Comparison of ENCODE assay signal across 13 cellular contexts in the genomic region with DNA sequence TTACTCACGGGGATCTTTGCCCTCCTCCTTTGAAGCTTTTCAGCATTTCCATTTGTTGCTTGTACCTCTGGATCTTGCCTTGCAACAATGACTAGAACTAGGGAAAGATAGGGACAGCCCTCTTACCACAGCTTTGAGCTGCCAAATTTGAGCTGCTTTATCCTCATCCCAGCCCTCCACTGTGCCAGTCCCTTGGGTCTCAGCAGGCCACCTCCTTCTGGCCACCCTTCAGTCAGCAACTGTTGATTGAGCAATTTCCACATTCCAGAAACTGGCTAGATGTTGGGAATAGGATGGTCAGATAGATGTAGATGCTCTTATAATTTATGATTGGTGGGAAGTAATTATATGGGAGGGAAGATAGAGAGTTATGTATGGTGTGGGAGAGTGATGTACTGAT.
"Had no signal": no experiment of that assay in that cellular context is flagged by ENCODE, and none has a peak within 500 bp of the region (broad histone marks: within the 10 kb centered on the region; RNA-seq: fewer than 3 reads in every experiment).

No MANE protein-coding gene starts in this region.

- H3K36me3 Mint-ChIP-seq: activated naive CD4-positive, alpha-beta T cell treated with anti-CD3 and anti-CD28 coated beads, Interleukin-2, amount 50 U/mL, for 72 hours; naive B cell; stimulated activated effector memory CD8-positive, alpha-beta T cell treated with anti-CD3 and anti-CD28 coated beads, Interleukin-12 subunit alpha, Interleukin-12 subunit beta, amount 100 ng/mL, for 72 hours had no signal

- H3K4me3 Mint-ChIP-seq: stimulated activated effector memory CD8-positive, alpha-beta T cell treated with anti-CD3 and anti-CD28 coated beads, Interleukin-12 subunit alpha, Interleukin-12 subunit beta, amount 100 ng/mL, for 72 hours had no signal

- ATAC-seq: activated CD4-positive, CD25-positive, alpha-beta regulatory T cell treated with anti-CD3 and anti-CD28 coated beads, Interleukin-2, amount 50 U/mL, for 24 hours; activated naive CD4-positive, alpha-beta T cell treated with anti-CD3 and anti-CD28 coated beads, Interleukin-2, amount 50 U/mL, for 72 hours; stimulated activated effector memory CD8-positive, alpha-beta T cell treated with anti-CD3 and anti-CD28 coated beads, Interleukin-12 subunit alpha, Interleukin-12 subunit beta, amount 100 ng/mL, for 72 hours had no signal

- H3K27ac Mint-ChIP-seq: activated naive CD4-positive, alpha-beta T cell treated with anti-CD3 and anti-CD28 coated beads, Interleukin-2, amount 50 U/mL, for 72 hours; naive B cell; stimulated activated effector memory CD8-positive, alpha-beta T cell treated with anti-CD3 and anti-CD28 coated beads, Interleukin-12 subunit alpha, Interleukin-12 subunit beta, amount 100 ng/mL, for 72 hours had no signal

- DNase-seq: activated CD4-positive, alpha-beta T cell treated with anti-CD3 and anti-CD28 coated beads, Interleukin-2, amount 50 U/mL, for 4 hours; activated T-cell treated with anti-CD3 and anti-CD28 coated beads, Interleukin-2, amount 50 U/mL, for 1 hour; anterior cingulate cortex; esophagus squamous epithelium; midbrain; naive B cell; retina; T-helper 2 cell; thyroid gland; uterus had no signal

- H3K9me3 Mint-ChIP-seq: stimulated activated effector memory CD8-positive, alpha-beta T cell treated with anti-CD3 and anti-CD28 coated beads, Interleukin-12 subunit alpha, Interleukin-12 subunit beta, amount 100 ng/mL, for 72 hours had no signal
